9 cellular contexts compared by ENCODE assay signal in the genomic region with DNA sequence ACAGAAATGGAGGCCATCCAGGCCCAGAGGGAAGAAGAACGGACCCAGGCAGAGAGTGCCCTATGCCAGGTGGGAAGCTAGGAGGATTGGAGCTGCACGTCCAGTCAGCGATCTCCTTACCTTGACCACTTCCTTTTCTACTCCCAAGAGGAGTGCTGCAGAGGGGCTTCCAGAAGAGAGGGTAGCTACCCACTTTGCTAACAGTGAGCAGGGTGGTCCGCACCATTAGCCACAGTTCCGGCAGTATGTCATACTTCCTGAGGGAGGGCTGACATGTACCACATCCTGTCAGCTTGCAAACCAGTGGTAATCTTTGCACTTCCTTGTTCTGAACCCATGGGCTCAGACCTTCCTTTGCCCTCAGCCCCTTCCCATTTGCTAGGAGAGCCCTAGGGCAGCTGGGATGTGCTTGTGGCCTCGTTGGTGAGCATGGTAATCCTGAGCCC. TPM values are rescaled to one million over a fixed set of nuclear protein-coding genes. Genes with fewer than 3 reads are reported as not detected.
DNase-seq lines count a peak whose midpoint lies in the region; ATAC-seq and TF ChIP-seq lines count a peak whose summit lies in the region.
"Had no signal": no experiment of that assay in that cellular context is flagged by ENCODE, and none has a peak within 500 bp of the region (broad histone marks: within the 10 kb centered on the region; RNA-seq: fewer than 3 reads in every experiment).

No MANE protein-coding gene starts in this region.

- H3K9me3 ChIP-seq in mucosa of stomach (ENCODE audit: control insufficient read depth, low read length) (no peaks in the 10 kb centered on the region), thoracic aorta (no peaks in the 10 kb centered on the region), mammary epithelial cell (replicated peaks; ENCODE audit: insufficient read depth, low read length) (no peaks in the 10 kb centered on the region), MG63 (no peaks in the 10 kb centered on the region)

- H3K27ac ChIP-seq in thoracic aorta (peak overlapping the region in 1 of 2 donors; percentile 27), mammary epithelial cell (ENCODE audit: insufficient read depth, low read depth, low read length) (no peak overlapping the region)

- H3K4me2 ChIP-seq in mammary epithelial cell (ENCODE audit: insufficient read depth, low read depth, low read length), result no peak overlapping the region

- H3K4me1 ChIP-seq in mucosa of stomach (ENCODE audit: control insufficient read depth, insufficient read depth, low read length) (no peaks in the 10 kb centered on the region), thoracic aorta (ENCODE audit: control insufficient read depth in 1 of 2, low read depth in 2 of 2) (no peaks in the 10 kb centered on the region), mammary epithelial cell (ENCODE audit: insufficient read depth, low read length) (no peaks in the 10 kb centered on the region)

- CTCF ChIA-PET in mammary epithelial cell (lab: Charles Lee; ENCODE audit: low non-redundant PET), result no interaction called here

- no peak overlapping the region for H2AFZ ChIP-seq in mammary epithelial cell (ENCODE audit: low read depth, low read length)

- H3K9ac ChIP-seq in mucosa of stomach (ENCODE audit: low read length) (peak overlapping the region; percentile 61), mammary epithelial cell (ENCODE audit: insufficient read depth, low read length) (no peak overlapping the region)

- DNase-seq in NOMO-1 (lab: John Stamatoyannopoulos, UW; ENCODE audit: unreplicated experiment in 2 of 2) (peak; percentile 66 to 78), activated T-helper 1 cell treated with Interleukin-2 at 50 U/mL for 16 hours (ENCODE audit: low read depth) (peak; percentile 45), thoracic aorta (ENCODE audit: low spot score) (no peak), mammary epithelial cell (no peak), MG63 (no peak)

- H3K79me2 ChIP-seq in mammary epithelial cell (ENCODE audit: insufficient read depth, low read length), result no peaks in the 10 kb centered on the region

- in situ Hi-C loops in mammary epithelial cell (cut with MboI; ENCODE audit: low sequenced_read_pairs in 2 of 2), result no loop called here

- H3K36me3 ChIP-seq in mucosa of stomach (ENCODE audit: control insufficient read depth, insufficient read depth, low read length) (no peaks in the 10 kb centered on the region), thoracic aorta (peaks cover 37% of the 10 kb centered on the region), mammary epithelial cell (ENCODE audit: insufficient read depth, low read length) (peaks cover 40% of the 10 kb centered on the region), MG63 (peaks cover 92% of the 10 kb centered on the region)

- H3K27me3 ChIP-seq in mucosa of stomach (ENCODE audit: control insufficient read depth, insufficient read depth, low read length) (no peaks in the 10 kb centered on the region), thoracic aorta (replicated peaks; ENCODE audit: insufficient read depth) (no peaks in the 10 kb centered on the region), mammary epithelial cell (ENCODE audit: insufficient read depth, low read length) (no peaks in the 10 kb centered on the region), MG63 (no peaks in the 10 kb centered on the region)

- BruUV-seq in mammary epithelial cell (replicated peaks; lab: Mats Ljungman, UMichigan), result no TSS peak

- TF ChIP-seq CTCF in thoracic aorta (IDR thresholded peaks at IDR 0.05) (no peak), mammary epithelial cell (conservative IDR thresholded peaks at IDR 0.05 in 1 of 2, IDR thresholded peaks at IDR 0.05 in 1 of 2; ENCODE audit: extremely low read depth in 1 of 2, insufficient read depth in 1 of 2, low read depth in 1 of 2, low read length in 2 of 2) (no peak)

- peak overlapping the region; percentile 74 for H3K4me3 ChIP-seq in GM08714 (ENCODE audit: low read length)
- no peak overlapping the region for H3K4me3 ChIP-seq in mucosa of stomach (ENCODE audit: low read length)
- H3K4me3 ChIP-seq in thoracic aorta, result peak overlapping the region; percentile 67
- H3K4me3 ChIP-seq in mammary epithelial cell (replicated peaks in 1 of 3; ENCODE audit: insufficient read depth in 1 of 3, low read depth in 2 of 3, low read length in 3 of 3), result no peak overlapping the region
- H3K4me3 ChIP-seq in MG63, result no peak overlapping the region

- 97% methylated on average over 6 of the region's 6 CpGs for WGBS in mammary epithelial cell (ENCODE audit: low coverage, missing lambda C conversion rate)

- dilution Hi-C loops in mammary epithelial cell (cut with HindIII; ENCODE audit: low sequenced_read_pairs), result no loop called here

- intact Hi-C loops in mammary epithelial cell (cut with micrococcal nuclease), result no loop called here

- ATAC-seq in GM21723 (IDR thresholded peaks at IDR 0.05; ENCODE audit: unreplicated experiment) (peak; percentile 96), thoracic aorta (ENCODE audit: insufficient number of reproducible peaks, low FRiP score, low read depth) (no peak)

- no peaks in the 10 kb centered on the region for H4K20me1 ChIP-seq in mammary epithelial cell (ENCODE audit: insufficient read depth, low read length)

RNA-seq across cellular contexts. Expression of gene CEP250, which starts 35.4 kb away (rescaled TPM):
- 10 to 100 TPM; 28.7 to 29.2 TPM for total RNA-seq in thoracic aorta
- 10 to 100 TPM; 19.0 to 45.5 TPM for total RNA-seq in mammary epithelial cell
- polyA plus RNA-seq in mammary epithelial cell, result 6.9 TPM
- 86.2 TPM for polyA minus RNA-seq in mammary epithelial cell
- total RNA-seq in MG63 (2014; rRNA removed; shearing (Covaris generic); ENCODE audit: low replicate concordance), result 37.3 and 58.8 TPM in 2 replicates

RNA-seq across cellular contexts. Expression of gene C20orf173, which starts 38.7 kb away (rescaled TPM):
- total RNA-seq in thoracic aorta, result not detected
- not detected for total RNA-seq in mammary epithelial cell
- polyA plus RNA-seq in mammary epithelial cell, result not detected
- polyA minus RNA-seq in mammary epithelial cell, result not detected
- total RNA-seq in MG63 (2014; rRNA removed; shearing (Covaris generic); ENCODE audit: low replicate concordance), result not detected in 2 replicates
- total RNA-seq: epithelial cell of proximal tubule had no signal

RNA-seq across cellular contexts. Expression of gene ERGIC3, which starts 51.1 kb away (rescaled TPM):
- total RNA-seq in thoracic aorta (100 to 1,000 TPM; 119 to 188 TPM), mammary epithelial cell (100 to 1,000 TPM; 172 to 320 TPM)
- 281 TPM for polyA plus RNA-seq in mammary epithelial cell
- 267 TPM for polyA minus RNA-seq in mammary epithelial cell
- total RNA-seq in MG63 (2014; rRNA removed; shearing (Covaris generic); ENCODE audit: low replicate concordance), result 392 and 530 TPM in 2 replicates

RNA-seq across cellular contexts. Expression of gene GDF5, which starts 52.7 kb away (rescaled TPM):
- total RNA-seq in thoracic aorta, result 1 to 10 TPM in 1 of 2 donors, under 1 TPM in 1; 0.63 to 3.0 TPM
- 1 to 10 TPM in 1 of 2 donors, under 1 TPM in 1; 0.16 to 5.0 TPM for total RNA-seq in mammary epithelial cell
- 1.4 TPM for polyA plus RNA-seq in mammary epithelial cell
- 3.0 TPM for polyA minus RNA-seq in mammary epithelial cell
- total RNA-seq in MG63 (2014; rRNA removed; shearing (Covaris generic); ENCODE audit: low replicate concordance), result 0.49 TPM in 1 of 2 replicates, not detected in the other

Comparison
In these comparisons a context has a peak if more than half of its experiments do, and no peak if none do; other contexts are left out.
1. H3K4me3 ChIP-seq: peak in GM08714 (single experiment) and thoracic aorta (single experiment); none in mucosa of stomach (single experiment), mammary epithelial cell (0 of 3) and MG63 (single experiment).
2. DNase-seq: peak in NOMO-1 (2 of 2) and activated T-helper 1 cell treated with Interleukin-2 at 50 U/mL for 16 hours (single experiment); none in thoracic aorta (single experiment), mammary epithelial cell (single experiment) and MG63 (single experiment).